Comparison of ENCODE assay signal across 16 cellular contexts in genomic region chr22:44634426-44635321, GRCh38.
"Had no signal": no experiment of that assay in that cellular context is flagged by ENCODE, and none has a peak within 500 bp of the region (broad histone marks: within the 10 kb centered on the region; RNA-seq: fewer than 3 reads in every experiment).

No MANE protein-coding gene starts in this region.

- H3K36me3 Mint-ChIP-seq: natural killer cell had no signal

- H3K27ac Mint-ChIP-seq: activated CD4-positive, alpha-beta T cell treated with anti-CD3 and anti-CD28 coated beads, Interleukin-2, amount 10 ng/mL, durations not matched to agents 7 days and 5 days; activated naive CD4-positive, alpha-beta T cell treated with anti-CD3 and anti-CD28 coated beads for 36 hours; activated T-helper 1 cell treated with anti-CD3 and anti-CD28 coated beads, Interleukin-12 subunit alpha, Interleukin-12 subunit beta, Interleukin-2, Interleukin-4 antibody, amounts not matched to agents 30 ng/mL and 10 ng/mL and 1 ng/mL, durations not matched to agents 14 hours and 24 hours and 36 hours had no signal

- ATAC-seq: left ventricle myocardium superior, natural killer cell had no signal

- H3K9me3 ChIP-seq: esophagus squamous epithelium, sigmoid colon, tibial artery had no signal

- H3K4me3 ChIP-seq: esophagus squamous epithelium, sigmoid colon, spleen, tibial artery had no signal

- H3K4me3 Mint-ChIP-seq: activated CD4-positive, alpha-beta T cell treated with anti-CD3 and anti-CD28 coated beads, Interleukin-2, amount 10 ng/mL, durations not matched to agents 7 days and 5 days; activated naive CD4-positive, alpha-beta T cell treated with anti-CD3 and anti-CD28 coated beads for 36 hours; activated T-helper 1 cell treated with anti-CD3 and anti-CD28 coated beads, Interleukin-12 subunit alpha, Interleukin-12 subunit beta, Interleukin-2, Interleukin-4 antibody, amounts not matched to agents 30 ng/mL and 10 ng/mL and 1 ng/mL, durations not matched to agents 14 hours and 24 hours and 36 hours; natural killer cell had no signal

- H3K27me3 Mint-ChIP-seq: activated CD4-positive, alpha-beta T cell treated with anti-CD3 and anti-CD28 coated beads, Interleukin-2, amount 10 ng/mL, durations not matched to agents 7 days and 5 days had no signal

- H3K4me1 Mint-ChIP-seq: activated CD4-positive, alpha-beta T cell treated with anti-CD3 and anti-CD28 coated beads, Interleukin-2, amount 10 ng/mL, durations not matched to agents 7 days and 5 days had no signal

- DNase-seq: activated CD4-positive, alpha-beta T cell treated with anti-CD3 and anti-CD28 coated beads, Interleukin-2, amount 10 ng/mL, durations not matched to agents 7 days and 5 days; activated naive CD4-positive, alpha-beta T cell treated with anti-CD3 and anti-CD28 coated beads for 36 hours; amniotic stem cell; effector CD8-positive, alpha-beta T cell; esophagus squamous epithelium; glutamatergic neuron; hypothalamus; kidney glomerular epithelial cell; left ventricle myocardium superior; mesenchymal stem cell; natural killer cell; occipital lobe; sigmoid colon; spleen had no signal

- H3K36me3 ChIP-seq: esophagus squamous epithelium, sigmoid colon, spleen, tibial artery had no signal

- H3K27me3 ChIP-seq: sigmoid colon had no signal

- H3K27ac ChIP-seq: esophagus squamous epithelium, sigmoid colon, spleen, tibial artery had no signal
